1 cellular context compared by ENCODE assay signal in the genomic region with DNA sequence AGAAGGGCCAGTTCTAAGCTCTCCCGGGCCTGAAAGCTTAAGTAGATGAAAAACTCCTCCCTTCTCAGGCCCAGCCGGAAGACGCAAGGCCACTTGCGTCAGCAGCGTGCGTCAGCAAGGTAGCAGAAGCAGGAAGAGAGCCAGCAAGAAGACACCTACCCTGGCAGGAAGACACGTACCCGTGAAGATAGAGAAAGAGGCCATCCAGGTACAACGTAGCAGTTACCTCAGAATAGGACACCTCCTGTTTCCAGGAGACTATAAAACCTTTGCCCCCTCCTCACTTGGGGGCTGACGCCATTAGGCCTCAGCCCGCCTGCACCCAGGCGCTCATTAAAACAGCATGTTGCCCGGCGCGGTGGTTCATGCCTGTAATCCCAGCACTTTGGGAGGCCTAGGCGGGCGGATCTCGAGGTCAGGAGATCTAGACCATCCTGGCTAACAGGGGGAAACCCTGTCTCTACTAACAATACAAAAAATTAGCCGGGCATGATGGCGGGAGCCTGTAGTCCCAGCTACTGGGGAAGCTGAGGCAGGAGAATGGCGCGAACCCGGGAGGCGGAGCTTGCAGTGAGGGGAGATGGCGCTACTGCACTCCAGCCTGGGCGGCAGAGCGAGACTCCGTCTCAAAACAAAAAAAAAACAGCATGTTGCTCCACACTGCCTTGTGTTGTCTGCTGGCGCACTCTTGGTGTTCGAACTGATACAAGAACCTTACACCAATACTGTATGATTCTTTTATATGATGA.
A peak's percentile ranks its signal among the peaks of the same experiment; 100 is the strongest.
TF ChIP-seq lines count a peak whose summit lies in the region.

No MANE protein-coding gene starts in this region.

TF ChIP-seq in K562, 482 proteins besides CTCF, POLR2A, EP300 and RAD21 (continues in another document):
- TF ChIP-seq ZNF589 (CRISPR knock-in tag; IDR thresholded peaks at IDR 0.05; ENCODE audit: low read depth) (no peak), MEF2A (IDR thresholded peaks at IDR 0.05; ENCODE audit: control insufficient read depth, low read depth, low read length) (no peak), ZNF561 (CRISPR knock-in tag; conservative IDR thresholded peaks at IDR 0.05) (no peak), ZNF507 (tag; conservative IDR thresholded peaks at IDR 0.05) (no peak), PRMT5 (CRISPR knock-in tag; IDR thresholded peaks at IDR 0.05) (no peak), PPARD (CRISPR knock-in tag; IDR thresholded peaks at IDR 0.05) (no peak), XRCC4 (IDR thresholded peaks at IDR 0.05; ENCODE audit: extremely low read depth, insufficient read depth, insufficient read length) (no peak), ZNF76 (CRISPR knock-in tag; IDR thresholded peaks at IDR 0.05; ENCODE audit: borderline replicate concordance) (no peak), BCL6 (CRISPR knock-in tag; IDR thresholded peaks at IDR 0.05) (no peak), ZNF695 (CRISPR knock-in tag; IDR thresholded peaks at IDR 0.05) (no peak), ELF1 (tag; IDR thresholded peaks at IDR 0.05) (peak; percentile 94), SRSF9 (IDR thresholded peaks at IDR 0.05; ENCODE audit: borderline replicate concordance, low read depth, low read length) (no peak), ZNF224 (CRISPR knock-in tag; IDR thresholded peaks at IDR 0.05) (no peak), RBM22 (IDR thresholded peaks at IDR 0.05; ENCODE audit: low read depth, low read length, poor library complexity, severe bottlenecking) (no peak), MTA3 (IDR thresholded peaks at IDR 0.05; ENCODE audit: borderline replicate concordance) (no peak), SMAD3 (CRISPR knock-in tag; conservative IDR thresholded peaks at IDR 0.05) (0 out of 2 replicates have a peak, but pooled peaks have one; percentile 13), ZNF57 (CRISPR knock-in tag; IDR thresholded peaks at IDR 0.05) (no peak), CHD2 (IDR thresholded peaks at IDR 0.05; ENCODE audit: low read depth, low read length) (no peak), RBM17 (IDR thresholded peaks at IDR 0.05; ENCODE audit: borderline replicate concordance, low read depth, low read length) (no peak), RBBP5 (IDR thresholded peaks at IDR 0.05; ENCODE audit: borderline replicate concordance, insufficient read depth, low read length, poor library complexity, severe bottlenecking) (peak; percentile 51), CSDE1 (IDR thresholded peaks at IDR 0.05) (peak in 1 of 2 experiments; percentile 62; a peak in 1 of 4 replicates), HDAC6 (IDR thresholded peaks at IDR 0.05; ENCODE audit: low read depth, low read length) (no peak), ARID2 (IDR thresholded peaks at IDR 0.05) (no peak), ZNF384 (IDR thresholded peaks at IDR 0.05; ENCODE audit: low read depth, low read length) (peak; percentile 83), MAFF (IDR thresholded peaks at IDR 0.05; ENCODE audit: low read length) (no peak), HMGN3 (IDR thresholded peaks at IDR 0.05; ENCODE audit: borderline replicate concordance, extremely low read depth, insufficient read length, low read depth, low read length) (no peak), ZNF133 (CRISPR knock-in tag; IDR thresholded peaks at IDR 0.05) (no peak)
- TF ChIP-seq, protein P1, sequence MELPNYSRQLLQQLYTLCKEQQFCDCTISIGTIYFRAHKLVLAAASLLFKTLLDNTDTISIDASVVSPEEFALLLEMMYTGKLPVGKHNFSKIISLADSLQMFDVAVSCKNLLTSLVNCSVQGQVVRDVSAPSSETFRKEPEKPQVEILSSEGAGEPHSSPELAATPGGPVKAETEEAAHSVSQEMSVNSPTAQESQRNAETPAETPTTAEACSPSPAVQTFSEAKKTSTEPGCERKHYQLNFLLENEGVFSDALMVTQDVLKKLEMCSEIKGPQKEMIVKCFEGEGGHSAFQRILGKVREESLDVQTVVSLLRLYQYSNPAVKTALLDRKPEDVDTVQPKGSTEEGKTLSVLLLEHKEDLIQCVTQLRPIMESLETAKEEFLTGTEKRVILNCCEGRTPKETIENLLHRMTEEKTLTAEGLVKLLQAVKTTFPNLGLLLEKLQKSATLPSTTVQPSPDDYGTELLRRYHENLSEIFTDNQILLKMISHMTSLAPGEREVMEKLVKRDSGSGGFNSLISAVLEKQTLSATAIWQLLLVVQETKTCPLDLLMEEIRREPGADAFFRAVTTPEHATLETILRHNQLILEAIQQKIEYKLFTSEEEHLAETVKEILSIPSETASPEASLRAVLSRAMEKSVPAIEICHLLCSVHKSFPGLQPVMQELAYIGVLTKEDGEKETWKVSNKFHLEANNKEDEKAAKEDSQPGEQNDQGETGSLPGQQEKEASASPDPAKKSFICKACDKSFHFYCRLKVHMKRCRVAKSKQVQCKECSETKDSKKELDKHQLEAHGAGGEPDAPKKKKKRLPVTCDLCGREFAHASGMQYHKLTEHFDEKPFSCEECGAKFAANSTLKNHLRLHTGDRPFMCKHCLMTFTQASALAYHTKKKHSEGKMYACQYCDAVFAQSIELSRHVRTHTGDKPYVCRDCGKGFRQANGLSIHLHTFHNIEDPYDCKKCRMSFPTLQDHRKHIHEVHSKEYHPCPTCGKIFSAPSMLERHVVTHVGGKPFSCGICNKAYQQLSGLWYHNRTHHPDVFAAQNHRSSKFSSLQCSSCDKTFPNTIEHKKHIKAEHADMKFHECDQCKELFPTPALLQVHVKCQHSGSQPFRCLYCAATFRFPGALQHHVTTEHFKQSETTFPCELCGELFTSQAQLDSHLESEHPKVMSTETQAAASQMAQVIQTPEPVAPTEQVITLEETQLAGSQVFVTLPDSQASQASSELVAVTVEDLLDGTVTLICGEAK (IDR thresholded peaks at IDR 0.05): peak; percentile 75
- TF ChIP-seq, protein P1 (CRISPR knock-in tag; IDR thresholded peaks at IDR 0.05): no peak
- TF ChIP-seq, protein P2, sequence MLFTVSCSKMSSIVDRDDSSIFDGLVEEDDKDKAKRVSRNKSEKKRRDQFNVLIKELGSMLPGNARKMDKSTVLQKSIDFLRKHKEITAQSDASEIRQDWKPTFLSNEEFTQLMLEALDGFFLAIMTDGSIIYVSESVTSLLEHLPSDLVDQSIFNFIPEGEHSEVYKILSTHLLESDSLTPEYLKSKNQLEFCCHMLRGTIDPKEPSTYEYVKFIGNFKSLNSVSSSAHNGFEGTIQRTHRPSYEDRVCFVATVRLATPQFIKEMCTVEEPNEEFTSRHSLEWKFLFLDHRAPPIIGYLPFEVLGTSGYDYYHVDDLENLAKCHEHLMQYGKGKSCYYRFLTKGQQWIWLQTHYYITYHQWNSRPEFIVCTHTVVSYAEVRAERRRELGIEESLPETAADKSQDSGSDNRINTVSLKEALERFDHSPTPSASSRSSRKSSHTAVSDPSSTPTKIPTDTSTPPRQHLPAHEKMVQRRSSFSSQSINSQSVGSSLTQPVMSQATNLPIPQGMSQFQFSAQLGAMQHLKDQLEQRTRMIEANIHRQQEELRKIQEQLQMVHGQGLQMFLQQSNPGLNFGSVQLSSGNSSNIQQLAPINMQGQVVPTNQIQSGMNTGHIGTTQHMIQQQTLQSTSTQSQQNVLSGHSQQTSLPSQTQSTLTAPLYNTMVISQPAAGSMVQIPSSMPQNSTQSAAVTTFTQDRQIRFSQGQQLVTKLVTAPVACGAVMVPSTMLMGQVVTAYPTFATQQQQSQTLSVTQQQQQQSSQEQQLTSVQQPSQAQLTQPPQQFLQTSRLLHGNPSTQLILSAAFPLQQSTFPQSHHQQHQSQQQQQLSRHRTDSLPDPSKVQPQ (CRISPR knock-in tag; IDR thresholded peaks at IDR 0.05; ENCODE audit: borderline replicate concordance): no peak
- TF ChIP-seq, protein P3, sequence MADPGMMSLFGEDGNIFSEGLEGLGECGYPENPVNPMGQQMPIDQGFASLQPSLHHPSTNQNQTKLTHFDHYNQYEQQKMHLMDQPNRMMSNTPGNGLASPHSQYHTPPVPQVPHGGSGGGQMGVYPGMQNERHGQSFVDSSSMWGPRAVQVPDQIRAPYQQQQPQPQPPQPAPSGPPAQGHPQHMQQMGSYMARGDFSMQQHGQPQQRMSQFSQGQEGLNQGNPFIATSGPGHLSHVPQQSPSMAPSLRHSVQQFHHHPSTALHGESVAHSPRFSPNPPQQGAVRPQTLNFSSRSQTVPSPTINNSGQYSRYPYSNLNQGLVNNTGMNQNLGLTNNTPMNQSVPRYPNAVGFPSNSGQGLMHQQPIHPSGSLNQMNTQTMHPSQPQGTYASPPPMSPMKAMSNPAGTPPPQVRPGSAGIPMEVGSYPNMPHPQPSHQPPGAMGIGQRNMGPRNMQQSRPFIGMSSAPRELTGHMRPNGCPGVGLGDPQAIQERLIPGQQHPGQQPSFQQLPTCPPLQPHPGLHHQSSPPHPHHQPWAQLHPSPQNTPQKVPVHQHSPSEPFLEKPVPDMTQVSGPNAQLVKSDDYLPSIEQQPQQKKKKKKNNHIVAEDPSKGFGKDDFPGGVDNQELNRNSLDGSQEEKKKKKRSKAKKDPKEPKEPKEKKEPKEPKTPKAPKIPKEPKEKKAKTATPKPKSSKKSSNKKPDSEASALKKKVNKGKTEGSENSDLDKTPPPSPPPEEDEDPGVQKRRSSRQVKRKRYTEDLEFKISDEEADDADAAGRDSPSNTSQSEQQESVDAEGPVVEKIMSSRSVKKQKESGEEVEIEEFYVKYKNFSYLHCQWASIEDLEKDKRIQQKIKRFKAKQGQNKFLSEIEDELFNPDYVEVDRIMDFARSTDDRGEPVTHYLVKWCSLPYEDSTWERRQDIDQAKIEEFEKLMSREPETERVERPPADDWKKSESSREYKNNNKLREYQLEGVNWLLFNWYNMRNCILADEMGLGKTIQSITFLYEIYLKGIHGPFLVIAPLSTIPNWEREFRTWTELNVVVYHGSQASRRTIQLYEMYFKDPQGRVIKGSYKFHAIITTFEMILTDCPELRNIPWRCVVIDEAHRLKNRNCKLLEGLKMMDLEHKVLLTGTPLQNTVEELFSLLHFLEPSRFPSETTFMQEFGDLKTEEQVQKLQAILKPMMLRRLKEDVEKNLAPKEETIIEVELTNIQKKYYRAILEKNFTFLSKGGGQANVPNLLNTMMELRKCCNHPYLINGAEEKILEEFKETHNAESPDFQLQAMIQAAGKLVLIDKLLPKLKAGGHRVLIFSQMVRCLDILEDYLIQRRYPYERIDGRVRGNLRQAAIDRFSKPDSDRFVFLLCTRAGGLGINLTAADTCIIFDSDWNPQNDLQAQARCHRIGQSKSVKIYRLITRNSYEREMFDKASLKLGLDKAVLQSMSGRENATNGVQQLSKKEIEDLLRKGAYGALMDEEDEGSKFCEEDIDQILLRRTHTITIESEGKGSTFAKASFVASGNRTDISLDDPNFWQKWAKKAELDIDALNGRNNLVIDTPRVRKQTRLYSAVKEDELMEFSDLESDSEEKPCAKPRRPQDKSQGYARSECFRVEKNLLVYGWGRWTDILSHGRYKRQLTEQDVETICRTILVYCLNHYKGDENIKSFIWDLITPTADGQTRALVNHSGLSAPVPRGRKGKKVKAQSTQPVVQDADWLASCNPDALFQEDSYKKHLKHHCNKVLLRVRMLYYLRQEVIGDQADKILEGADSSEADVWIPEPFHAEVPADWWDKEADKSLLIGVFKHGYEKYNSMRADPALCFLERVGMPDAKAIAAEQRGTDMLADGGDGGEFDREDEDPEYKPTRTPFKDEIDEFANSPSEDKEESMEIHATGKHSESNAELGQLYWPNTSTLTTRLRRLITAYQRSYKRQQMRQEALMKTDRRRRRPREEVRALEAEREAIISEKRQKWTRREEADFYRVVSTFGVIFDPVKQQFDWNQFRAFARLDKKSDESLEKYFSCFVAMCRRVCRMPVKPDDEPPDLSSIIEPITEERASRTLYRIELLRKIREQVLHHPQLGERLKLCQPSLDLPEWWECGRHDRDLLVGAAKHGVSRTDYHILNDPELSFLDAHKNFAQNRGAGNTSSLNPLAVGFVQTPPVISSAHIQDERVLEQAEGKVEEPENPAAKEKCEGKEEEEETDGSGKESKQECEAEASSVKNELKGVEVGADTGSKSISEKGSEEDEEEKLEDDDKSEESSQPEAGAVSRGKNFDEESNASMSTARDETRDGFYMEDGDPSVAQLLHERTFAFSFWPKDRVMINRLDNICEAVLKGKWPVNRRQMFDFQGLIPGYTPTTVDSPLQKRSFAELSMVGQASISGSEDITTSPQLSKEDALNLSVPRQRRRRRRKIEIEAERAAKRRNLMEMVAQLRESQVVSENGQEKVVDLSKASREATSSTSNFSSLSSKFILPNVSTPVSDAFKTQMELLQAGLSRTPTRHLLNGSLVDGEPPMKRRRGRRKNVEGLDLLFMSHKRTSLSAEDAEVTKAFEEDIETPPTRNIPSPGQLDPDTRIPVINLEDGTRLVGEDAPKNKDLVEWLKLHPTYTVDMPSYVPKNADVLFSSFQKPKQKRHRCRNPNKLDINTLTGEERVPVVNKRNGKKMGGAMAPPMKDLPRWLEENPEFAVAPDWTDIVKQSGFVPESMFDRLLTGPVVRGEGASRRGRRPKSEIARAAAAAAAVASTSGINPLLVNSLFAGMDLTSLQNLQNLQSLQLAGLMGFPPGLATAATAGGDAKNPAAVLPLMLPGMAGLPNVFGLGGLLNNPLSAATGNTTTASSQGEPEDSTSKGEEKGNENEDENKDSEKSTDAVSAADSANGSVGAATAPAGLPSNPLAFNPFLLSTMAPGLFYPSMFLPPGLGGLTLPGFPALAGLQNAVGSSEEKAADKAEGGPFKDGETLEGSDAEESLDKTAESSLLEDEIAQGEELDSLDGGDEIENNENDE (IDR thresholded peaks at IDR 0.05; ENCODE audit: low read depth, low read length): no peak
- TF ChIP-seq, protein P4, sequence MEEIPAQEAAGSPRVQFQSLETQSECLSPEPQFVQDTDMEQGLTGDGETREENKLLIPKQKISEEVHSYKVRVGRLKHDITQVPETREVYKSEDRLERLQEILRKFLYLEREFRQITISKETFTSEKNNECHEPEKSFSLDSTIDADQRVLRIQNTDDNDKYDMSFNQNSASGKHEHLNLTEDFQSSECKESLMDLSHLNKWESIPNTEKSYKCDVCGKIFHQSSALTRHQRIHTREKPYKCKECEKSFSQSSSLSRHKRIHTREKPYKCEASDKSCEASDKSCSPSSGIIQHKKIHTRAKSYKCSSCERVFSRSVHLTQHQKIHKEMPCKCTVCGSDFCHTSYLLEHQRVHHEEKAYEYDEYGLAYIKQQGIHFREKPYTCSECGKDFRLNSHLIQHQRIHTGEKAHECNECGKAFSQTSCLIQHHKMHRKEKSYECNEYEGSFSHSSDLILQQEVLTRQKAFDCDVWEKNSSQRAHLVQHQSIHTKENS (CRISPR knock-in tag; IDR thresholded peaks at IDR 0.05): no peak
